Comparison of ENCODE assay signal across 21 cellular contexts in the genomic region with DNA sequence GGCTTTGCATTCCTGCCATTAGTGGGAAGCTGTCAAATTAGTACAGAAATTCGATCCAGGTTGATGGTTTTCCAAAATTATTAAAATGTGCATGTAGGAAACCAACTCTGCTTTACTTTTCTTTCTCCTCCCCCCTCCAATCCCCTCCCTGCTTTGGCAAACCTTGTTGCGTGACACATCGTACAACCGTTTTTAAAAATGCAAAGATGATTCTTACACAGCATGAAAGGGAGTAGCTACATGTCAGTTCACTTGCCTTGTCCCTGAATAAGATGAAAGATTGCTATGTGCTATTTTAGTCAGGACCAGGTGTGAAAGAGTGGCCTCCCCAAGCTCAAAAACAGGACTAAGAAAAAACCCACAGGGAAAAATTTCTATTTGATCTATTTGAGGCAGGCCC. TPM values are rescaled to one million over a fixed set of nuclear protein-coding genes. Genes with fewer than 3 reads are reported as not detected.
DNase-seq lines count a peak whose midpoint lies in the region; ATAC-seq and TF ChIP-seq lines count a peak whose summit lies in the region.
"Had no signal": no experiment of that assay in that cellular context is flagged by ENCODE, and none has a peak within 500 bp of the region (broad histone marks: within the 10 kb centered on the region; RNA-seq: fewer than 3 reads in every experiment).

No MANE protein-coding gene starts in this region.

- H3K9me3 ChIP-seq in MM.1S (replicated peaks; ENCODE audit: insufficient read depth, low read length) (no peaks in the 10 kb centered on the region), OCI-LY3 (ENCODE audit: insufficient read depth, low read length) (peaks cover 8% of the 10 kb centered on the region; the same call in 1 of the 2 replicates)
- H3K9me3 ChIP-seq: BLaER1, Caco-2 had no signal

- peaks cover 52% of the 10 kb centered on the region for H3K4me1 ChIP-seq in MM.1S (ENCODE audit: low read length)
- H3K4me1 ChIP-seq in OCI-LY3 (ENCODE audit: low read length), result peaks cover 55% of the 10 kb centered on the region
- H3K4me1 ChIP-seq: BLaER1, Caco-2 had no signal

- peak; percentile 61 for ATAC-seq in omental fat pad (ENCODE audit: low FRiP score)
- no peak for ATAC-seq in SK-N-SH treated with all-trans-retinoic acid at 6 μM for 48 hours
- no peak for ATAC-seq in GM21526 (IDR thresholded peaks at IDR 0.05; ENCODE audit: low FRiP score, unreplicated experiment)
- ATAC-seq: CD8-positive, alpha-beta T cell had no signal

- peak overlapping the region; percentile 55 for H3K4me2 ChIP-seq in MM.1S (ENCODE audit: low read depth, low read length)
- peak overlapping the region; percentile 36 for H3K4me2 ChIP-seq in OCI-LY3 (ENCODE audit: low read length)
- H3K4me2 ChIP-seq: BLaER1 had no signal

- no peaks in the 10 kb centered on the region for H4K20me1 ChIP-seq in MM.1S (ENCODE audit: insufficient read depth, low read length)
- no peaks in the 10 kb centered on the region for H4K20me1 ChIP-seq in OCI-LY3 (ENCODE audit: insufficient read depth, low read length)
- H4K20me1 ChIP-seq: BLaER1 had no signal

- H3K9ac ChIP-seq in MM.1S (ENCODE audit: low read length), result peak overlapping the region; percentile 32; the same call in 1 of the 2 replicates
- H3K9ac ChIP-seq in OCI-LY3 (ENCODE audit: low read length), result no peak overlapping the region
- H3K9ac ChIP-seq: BLaER1, GM23248 had no signal

- H3K27ac ChIP-seq in MM.1S (ENCODE audit: low read length) (peak overlapping the region; percentile 71), OCI-LY3 (ENCODE audit: low read length) (no peak overlapping the region), caudate nucleus (ENCODE audit: low read depth, low read length) (peak overlapping the region; percentile 14)
- H3K27ac ChIP-seq: 22Rv1, BLaER1, C4-2B, GM23248 had no signal

- DNase-seq in MM.1S (peak; percentile 64), caudate nucleus (lab: John Stamatoyannopoulos, UW) (peak in 1 of 61 donors; percentile 5), omental fat pad (ENCODE audit: low spot score) (no peak), NCI-H1417 treated with DMSO at 0.1 percent for 48 hours (lab: John Stamatoyannopoulos, UW) (no peak)
- DNase-seq: Caco-2; CD4-positive, CD25-positive, alpha-beta regulatory T cell; CD8-positive, alpha-beta T cell; DMS153; DMS79; EL; GF-D8; H7; HCEC 1CT had no signal

- H3K36me3 ChIP-seq in MM.1S (replicated peaks; ENCODE audit: insufficient read depth, low read length) (no peaks in the 10 kb centered on the region), OCI-LY3 (replicated peaks; ENCODE audit: low read depth, low read length) (peaks cover 17% of the 10 kb centered on the region)
- H3K36me3 ChIP-seq: BLaER1 had no signal

- H3K27me3 ChIP-seq in MM.1S (replicated peaks; ENCODE audit: insufficient read depth, low read length) (no peaks in the 10 kb centered on the region), OCI-LY3 (ENCODE audit: low read depth, low read length) (no peaks in the 10 kb centered on the region)
- H3K27me3 ChIP-seq: BLaER1 had no signal

- TF ChIP-seq CTCF in MM.1S (IDR thresholded peaks at IDR 0.05; ENCODE audit: low read length) (no peak), OCI-LY3 (IDR thresholded peaks at IDR 0.05; ENCODE audit: low read depth, low read length) (no peak), omental fat pad (IDR thresholded peaks at IDR 0.05) (no peak)

- H3K4me3 ChIP-seq in MM.1S (ENCODE audit: low read length) (peak overlapping the region; percentile 20; the same call in 1 of the 2 replicates), OCI-LY3 (ENCODE audit: low read length) (no peak overlapping the region)
- H3K4me3 ChIP-seq: BLaER1, GM23248 had no signal

- peaks cover 11% of the 10 kb centered on the region for H3F3A ChIP-seq in MM.1S (ENCODE audit: insufficient read depth, low read length)

- H3K79me2 ChIP-seq in MM.1S (ENCODE audit: low read length) (peaks cover 5% of the 10 kb centered on the region), OCI-LY3 (ENCODE audit: low read length) (0 out of 2 replicates have a peak, but pooled peaks cover 3% of the 10 kb centered on the region)

- no peaks in the 10 kb centered on the region for H3K9me2 ChIP-seq in MM.1S (replicated peaks; ENCODE audit: insufficient read depth, low read length)

- H2AFZ ChIP-seq in MM.1S (ENCODE audit: low read length) (no peak overlapping the region), OCI-LY3 (ENCODE audit: low read depth, low read length) (no peak overlapping the region)
- H2AFZ ChIP-seq: GM23248 had no signal

TF ChIP-seq in SK-N-SH treated with all-trans-retinoic acid at 6 μM for 48 hours, 23 proteins besides CTCF, POLR2A, EP300 and RAD21:
- TF ChIP-seq OSR1 (CRISPR knock-in tag; IDR thresholded peaks at IDR 0.05), result no peak
- no peak for TF ChIP-seq SNAI2 (CRISPR knock-in tag; IDR thresholded peaks at IDR 0.05)
- TF ChIP-seq ZNF565 (CRISPR knock-in tag; conservative IDR thresholded peaks at IDR 0.05; ENCODE audit: low read depth), result no peak
- no peak for TF ChIP-seq ARNTL (CRISPR knock-in tag; IDR thresholded peaks at IDR 0.05; ENCODE audit: borderline replicate concordance, low read depth)
- TF ChIP-seq, protein P1, sequence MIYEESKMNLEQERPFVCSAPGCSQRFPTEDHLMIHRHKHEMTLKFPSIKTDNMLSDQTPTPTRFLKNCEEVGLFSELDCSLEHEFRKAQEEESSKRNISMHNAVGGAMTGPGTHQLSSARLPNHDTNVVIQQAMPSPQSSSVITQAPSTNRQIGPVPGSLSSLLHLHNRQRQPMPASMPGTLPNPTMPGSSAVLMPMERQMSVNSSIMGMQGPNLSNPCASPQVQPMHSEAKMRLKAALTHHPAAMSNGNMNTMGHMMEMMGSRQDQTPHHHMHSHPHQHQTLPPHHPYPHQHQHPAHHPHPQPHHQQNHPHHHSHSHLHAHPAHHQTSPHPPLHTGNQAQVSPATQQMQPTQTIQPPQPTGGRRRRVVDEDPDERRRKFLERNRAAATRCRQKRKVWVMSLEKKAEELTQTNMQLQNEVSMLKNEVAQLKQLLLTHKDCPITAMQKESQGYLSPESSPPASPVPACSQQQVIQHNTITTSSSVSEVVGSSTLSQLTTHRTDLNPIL (CRISPR knock-in tag; IDR thresholded peaks at IDR 0.05; ENCODE audit: low read depth), result no peak
- no peak for TF ChIP-seq TOX (CRISPR knock-in tag; IDR thresholded peaks at IDR 0.05; ENCODE audit: borderline replicate concordance)
- TF ChIP-seq PPARA (CRISPR knock-in tag; IDR thresholded peaks at IDR 0.05; ENCODE audit: borderline replicate concordance), result no peak
- TF ChIP-seq, protein P2, sequence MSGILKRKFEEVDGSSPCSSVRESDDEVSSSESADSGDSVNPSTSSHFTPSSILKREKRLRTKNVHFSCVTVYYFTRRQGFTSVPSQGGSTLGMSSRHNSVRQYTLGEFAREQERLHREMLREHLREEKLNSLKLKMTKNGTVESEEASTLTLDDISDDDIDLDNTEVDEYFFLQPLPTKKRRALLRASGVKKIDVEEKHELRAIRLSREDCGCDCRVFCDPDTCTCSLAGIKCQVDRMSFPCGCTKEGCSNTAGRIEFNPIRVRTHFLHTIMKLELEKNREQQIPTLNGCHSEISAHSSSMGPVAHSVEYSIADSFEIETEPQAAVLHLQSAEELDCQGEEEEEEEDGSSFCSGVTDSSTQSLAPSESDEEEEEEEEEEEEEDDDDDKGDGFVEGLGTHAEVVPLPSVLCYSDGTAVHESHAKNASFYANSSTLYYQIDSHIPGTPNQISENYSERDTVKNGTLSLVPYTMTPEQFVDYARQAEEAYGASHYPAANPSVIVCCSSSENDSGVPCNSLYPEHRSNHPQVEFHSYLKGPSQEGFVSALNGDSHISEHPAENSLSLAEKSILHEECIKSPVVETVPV (CRISPR knock-in tag; IDR thresholded peaks at IDR 0.05), result no peak
- TF ChIP-seq, protein P3, sequence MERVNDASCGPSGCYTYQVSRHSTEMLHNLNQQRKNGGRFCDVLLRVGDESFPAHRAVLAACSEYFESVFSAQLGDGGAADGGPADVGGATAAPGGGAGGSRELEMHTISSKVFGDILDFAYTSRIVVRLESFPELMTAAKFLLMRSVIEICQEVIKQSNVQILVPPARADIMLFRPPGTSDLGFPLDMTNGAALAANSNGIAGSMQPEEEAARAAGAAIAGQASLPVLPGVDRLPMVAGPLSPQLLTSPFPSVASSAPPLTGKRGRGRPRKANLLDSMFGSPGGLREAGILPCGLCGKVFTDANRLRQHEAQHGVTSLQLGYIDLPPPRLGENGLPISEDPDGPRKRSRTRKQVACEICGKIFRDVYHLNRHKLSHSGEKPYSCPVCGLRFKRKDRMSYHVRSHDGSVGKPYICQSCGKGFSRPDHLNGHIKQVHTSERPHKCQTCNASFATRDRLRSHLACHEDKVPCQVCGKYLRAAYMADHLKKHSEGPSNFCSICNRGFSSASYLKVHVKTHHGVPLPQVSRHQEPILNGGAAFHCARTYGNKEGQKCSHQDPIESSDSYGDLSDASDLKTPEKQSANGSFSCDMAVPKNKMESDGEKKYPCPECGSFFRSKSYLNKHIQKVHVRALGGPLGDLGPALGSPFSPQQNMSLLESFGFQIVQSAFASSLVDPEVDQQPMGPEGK (CRISPR knock-in tag; IDR thresholded peaks at IDR 0.05; ENCODE audit: borderline replicate concordance), result no peak
- TF ChIP-seq ZNF8 (CRISPR knock-in tag; IDR thresholded peaks at IDR 0.05), result no peak
- no peak for TF ChIP-seq ISL1 (CRISPR knock-in tag; IDR thresholded peaks at IDR 0.05)
- TF ChIP-seq ZNF70 (CRISPR knock-in tag; IDR thresholded peaks at IDR 0.05), result no peak
- no peak for TF ChIP-seq CSDC2 (CRISPR knock-in tag; IDR thresholded peaks at IDR 0.05)
- TF ChIP-seq ESRRG (CRISPR knock-in tag; IDR thresholded peaks at IDR 0.05), result no peak
- no peak for TF ChIP-seq ZFP30 (CRISPR knock-in tag; IDR thresholded peaks at IDR 0.05)
- no peak for TF ChIP-seq RARB (CRISPR knock-in tag; IDR thresholded peaks at IDR 0.05)
- TF ChIP-seq POU6F1 (CRISPR knock-in tag; IDR thresholded peaks at IDR 0.05; ENCODE audit: borderline replicate concordance, low read depth), result no peak
- no peak for TF ChIP-seq GLIS3 (CRISPR knock-in tag; IDR thresholded peaks at IDR 0.05)

RNA-seq across cellular contexts. Expression of gene SNCAIP, which starts 11.7 kb away (rescaled TPM):
- total RNA-seq in omental fat pad, result 10 to 100 TPM; 11.5 to 36.3 (median 15.2) TPM
- total RNA-seq: B cell; CD4-positive, CD25-positive, alpha-beta regulatory T cell; CD8-positive, alpha-beta T cell had no signal
